In the genomic region with DNA sequence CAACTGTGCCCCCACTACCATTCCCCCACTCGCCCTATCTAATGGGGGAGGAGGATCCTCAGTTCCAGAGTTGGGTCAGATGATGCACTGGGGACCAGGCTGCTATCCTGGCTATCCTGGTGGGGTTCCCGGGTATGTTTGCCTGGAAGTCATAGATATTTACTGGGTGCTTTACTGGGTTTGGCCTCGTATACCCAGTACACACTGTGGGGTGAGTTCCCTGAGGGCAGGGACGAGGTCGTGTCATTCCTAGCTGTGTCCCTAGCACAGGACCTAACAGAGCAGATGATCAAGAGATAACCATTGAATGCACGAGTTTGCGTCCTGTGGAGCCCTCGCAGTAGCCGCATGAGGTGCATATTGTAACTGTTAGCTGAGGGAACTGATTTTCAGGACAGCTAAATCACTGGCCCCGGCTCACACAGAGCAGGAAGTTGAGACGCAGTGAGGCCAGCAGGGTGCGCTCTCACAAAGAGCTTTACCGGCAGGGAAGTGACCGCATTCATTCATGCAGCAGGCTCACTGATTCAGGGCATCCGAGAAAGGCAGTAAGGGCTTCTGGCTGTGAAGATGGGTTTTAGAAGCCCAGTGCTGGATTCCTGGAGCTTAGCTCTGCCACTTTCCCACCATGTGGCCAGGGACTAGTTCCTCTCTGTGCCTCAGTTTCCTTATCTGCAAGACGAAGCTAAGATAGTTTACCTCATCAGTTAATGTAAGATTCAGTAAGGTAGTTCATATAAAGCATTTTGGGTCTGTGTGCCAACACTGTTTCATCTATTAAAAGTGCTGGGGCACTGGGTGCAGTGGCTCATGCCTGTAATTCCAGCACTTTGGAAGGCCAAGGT, we compare ENCODE assay signal across 8 cellular contexts. TPM values are rescaled to one million over a fixed set of nuclear protein-coding genes. Genes with fewer than 3 reads are reported as not detected.
A peak's percentile ranks its signal among the peaks of the same experiment; 100 is the strongest.
DNase-seq lines count a peak whose midpoint lies in the region; ATAC-seq, FAIRE-seq and TF ChIP-seq lines count a peak whose summit lies in the region.

No MANE protein-coding gene starts in this region.

- POLR2A ChIA-PET in PC-3 (lab: Charles Lee; ENCODE audit: unreplicated experiment), result no interaction called here

- no peak overlapping the region for H3K9ac ChIP-seq in PC-3 (ENCODE audit: low read length)

- no peaks in the 10 kb centered on the region for H3K27me3 ChIP-seq in PC-3 (ENCODE audit: low read length)
- H3K27me3 ChIP-seq in small intestine (ENCODE audit: control insufficient read depth in 2 of 2, insufficient read depth in 2 of 2, low read length in 2 of 2), result no peaks in the 10 kb centered on the region

- 0 out of 2 replicates have a peak, but pooled peaks cover 4% of the 10 kb centered on the region for H4K20me1 ChIP-seq in PC-3 (ENCODE audit: low read length)

- peak; percentile 68 for TF ChIP-seq CTCF in PC-3 (conservative IDR thresholded peaks at IDR 0.05; ENCODE audit: low read depth, low read length)

- peak; percentile 39 for DNase-seq in NCI-H2196 (lab: John Stamatoyannopoulos, UW; ENCODE audit: unreplicated experiment)
- DNase-seq in NCI-H2196 treated with DMSO at 0.1 percent for 48 hours (lab: John Stamatoyannopoulos, UW; ENCODE audit: unreplicated experiment), result no peak
- DNase-seq in PC-3, result peak; percentile 51
- DNase-seq in activated T-helper 1 cell treated with Interleukin-2 at 50 U/mL for 16 hours (ENCODE audit: low read depth), result peak; percentile 59
- peak; percentile 67 for DNase-seq in foreskin melanocyte
- peak; percentile 64 for DNase-seq in small intestine

- 60 to 66% (median 64%) methylated on average over 16 of the region's 16 CpGs for WGBS in small intestine, 3 donors

- intact Hi-C loops in PC-3 (cut with micrococcal nuclease), result loop anchor here (10.0 kb wide), 1 partner anchor 75 kb away; a partner anchor contains a TSS

- H3K9me3 ChIP-seq in PC-3 (ENCODE audit: low read length) (no peaks in the 10 kb centered on the region), small intestine (ENCODE audit: control insufficient read depth, low read depth) (no peaks in the 10 kb centered on the region)

- FAIRE-seq in small intestine (lab: Jason Lieb, UNC), result no peak

- H3K4me2 ChIP-seq in PC-3 (ENCODE audit: low read length), result no peak overlapping the region

- peaks cover 6% of the 10 kb centered on the region; the same call in 1 of the 2 replicates for H3K4me1 ChIP-seq in PC-3 (ENCODE audit: insufficient read depth, low read length)
- no peaks in the 10 kb centered on the region for H3K4me1 ChIP-seq in small intestine (ENCODE audit: control insufficient read depth in 2 of 2, insufficient read depth in 1 of 2, low read depth in 1 of 2, low read length in 1 of 2)

- no peak overlapping the region for H2AFZ ChIP-seq in PC-3 (ENCODE audit: low read length)

- peaks cover 6% of the 10 kb centered on the region for H3K36me3 ChIP-seq in PC-3 (ENCODE audit: low read depth, low read length)
- H3K36me3 ChIP-seq in small intestine (ENCODE audit: control insufficient read depth in 2 of 2, insufficient read depth in 2 of 2, low read length in 2 of 2), result peaks cover 4 to 7% of the 10 kb centered on the region in 2 donors

- H3F3A ChIP-seq in PC-3 (ENCODE audit: low read length, unreplicated experiment), result no peaks in the 10 kb centered on the region

- no peak overlapping the region for H3K27ac ChIP-seq in PC-3 (ENCODE audit: low read length)
- H3K27ac ChIP-seq in small intestine (ENCODE audit: low read depth in 1 of 2, low read length in 1 of 2), result no peak overlapping the region

- peaks cover 35% of the 10 kb centered on the region for H3K79me2 ChIP-seq in PC-3 (ENCODE audit: low read length)

- CTCF ChIA-PET in PC-3 (lab: Charles Lee), result interaction anchor here (0.5 to 1.3 kb wide), 3 partner anchors 74 to 773 kb away, joined by 5 to 6 read pairs (median 6); no protein-coding TSS in a partner anchor

- no peak overlapping the region for H3K4me3 ChIP-seq in PC-3 (ENCODE audit: low read length)
- H3K4me3 ChIP-seq in small intestine (ENCODE audit: low read depth in 1 of 2, low read length in 2 of 2), result no peak overlapping the region

- H3K9me2 ChIP-seq in PC-3 (replicated peaks; ENCODE audit: low read length), result no peaks in the 10 kb centered on the region

- ATAC-seq in PC-3 (peak; percentile 45; the same call in 1 of the 2 replicates), GM18861 (IDR thresholded peaks at IDR 0.05; ENCODE audit: unreplicated experiment) (no peak), HG03378 (IDR thresholded peaks at IDR 0.05; ENCODE audit: unreplicated experiment) (no peak)

- no TSS peak for BruUV-seq in PC-3 (replicated peaks; lab: Mats Ljungman, UMichigan)

RNA-seq across cellular contexts. Expression of a gene that starts 6.0 kb away (rescaled TPM):
- total RNA-seq in PC-3 (2014; rRNA removed), result 291 and 421 TPM in 2 replicates
- 100 to 1,000 TPM in 1 of 3 donors, 10 to 100 TPM in 2; 45.4 to 108 (median 53.0) TPM for polyA plus RNA-seq in small intestine

RNA-seq across cellular contexts. Expression of a gene that starts 6.6 kb away (rescaled TPM):
- total RNA-seq in PC-3 (2014; rRNA removed), result 38.6 and 54.0 TPM in 2 replicates
- 10 to 100 TPM; 16.2 to 25.3 (median 24.8) TPM for polyA plus RNA-seq in small intestine

RNA-seq across cellular contexts. Expression of a gene that starts 17.2 kb away (rescaled TPM):
- total RNA-seq in PC-3 (2014; rRNA removed), result not detected in 2 replicates
- polyA plus RNA-seq in small intestine, result 10 to 100 TPM in 1 of 3 donors, 1 to 10 TPM in 2; 1.6 to 40.5 (median 8.9) TPM

RNA-seq across cellular contexts. Expression of a gene that starts 24.4 kb away (rescaled TPM):
- total RNA-seq in PC-3 (2014; rRNA removed), result not detected in 2 replicates
- not detected for polyA plus RNA-seq in small intestine

RNA-seq across cellular contexts. Expression of a gene that starts 32.0 kb away (rescaled TPM):
- not detected in 2 replicates for total RNA-seq in PC-3 (2014; rRNA removed)
- not detected for polyA plus RNA-seq in small intestine
